Comparison of ENCODE assay signal across 20 cellular contexts in genomic region chr6:125367036-125367782, GRCh38.
"Had no signal": no experiment of that assay in that cellular context is flagged by ENCODE, and none has a peak within 500 bp of the region (broad histone marks: within the 10 kb centered on the region; RNA-seq: fewer than 3 reads in every experiment).

No MANE protein-coding gene starts in this region.

- H3K27ac ChIP-seq: colonic mucosa, esophagus squamous epithelium, foreskin keratinocyte, lower lobe of right lung, parathyroid adenoma had no signal

- FAIRE-seq: kidney, small intestine, TTC549 had no signal

- H2AFZ ChIP-seq: parathyroid adenoma had no signal

- ATAC-seq: activated CD8-positive, alpha-beta T cell treated with anti-CD3 and anti-CD28 coated beads, Interleukin-2, amount 10 ng/mL, durations not matched to agents 7 days and 5 days; activated naive CD4-positive, alpha-beta T cell treated with anti-CD3 and anti-CD28 coated beads, Interleukin-2, amount 50 U/mL, for 72 hours; foreskin keratinocyte; lower lobe of right lung; sciatic nerve; stimulated activated naive B cell treated with anti-CD40 and anti-IgM and Interleukin-4, amounts not matched to agents 10 μg/mL and 1 μg/mL and 100 μg/mL, for 72 hours; T-cell had no signal

- H3K79me2 ChIP-seq: parathyroid adenoma had no signal

- H3K4me3 ChIP-seq: colonic mucosa, esophagus squamous epithelium, lower lobe of right lung had no signal

- H3K4me1 ChIP-seq: colonic mucosa, foreskin keratinocyte, parathyroid adenoma had no signal

- H3K9me3 ChIP-seq: colonic mucosa, esophagus squamous epithelium, lower lobe of right lung had no signal

- H3K36me3 ChIP-seq: colonic mucosa, esophagus squamous epithelium, lower lobe of right lung had no signal

- H3K9ac ChIP-seq: parathyroid adenoma had no signal

- DNase-seq: activated CD4-positive, alpha-beta T cell treated with anti-CD3 and anti-CD28 coated beads for 1 hour; activated CD4-positive, alpha-beta T cell treated with anti-CD3 and anti-CD28 coated beads, Interleukin-2, amount 50 U/mL, for 1 hour; activated CD8-positive, alpha-beta T cell treated with anti-CD3 and anti-CD28 coated beads, Interleukin-2, amount 10 ng/mL, durations not matched to agents 7 days and 5 days; aorta; colonic mucosa; esophagus squamous epithelium; foreskin keratinocyte; kidney; lower lobe of right lung; naive B cell; nucleus accumbens; small intestine; stimulated activated CD4-positive, alpha-beta T cell treated with anti-CD3 and anti-CD28 coated beads, Interleukin-2, amount 100 ng/mL, for 48 hours; stimulated activated CD8-positive, alpha-beta memory T cell treated with anti-CD3 and anti-CD28 coated beads, Interleukin-4, amount 100 ng/mL, for 48 hours; stimulated activated naive B cell treated with anti-CD40 and anti-IgM and Interleukin-4, amounts not matched to agents 10 μg/mL and 1 μg/mL and 100 μg/mL, for 72 hours; T-cell had no signal
